Comparison of ENCODE assay signal across 1 cellular context in genomic region chr9:112891521-112891920, GRCh38.
TF ChIP-seq lines count a peak whose summit lies in the region.

No MANE protein-coding gene starts in this region.

TF ChIP-seq in GM23338, 12 proteins besides CTCF, POLR2A, EP300 and RAD21 (continued from another document):
- TF ChIP-seq, protein P1, sequence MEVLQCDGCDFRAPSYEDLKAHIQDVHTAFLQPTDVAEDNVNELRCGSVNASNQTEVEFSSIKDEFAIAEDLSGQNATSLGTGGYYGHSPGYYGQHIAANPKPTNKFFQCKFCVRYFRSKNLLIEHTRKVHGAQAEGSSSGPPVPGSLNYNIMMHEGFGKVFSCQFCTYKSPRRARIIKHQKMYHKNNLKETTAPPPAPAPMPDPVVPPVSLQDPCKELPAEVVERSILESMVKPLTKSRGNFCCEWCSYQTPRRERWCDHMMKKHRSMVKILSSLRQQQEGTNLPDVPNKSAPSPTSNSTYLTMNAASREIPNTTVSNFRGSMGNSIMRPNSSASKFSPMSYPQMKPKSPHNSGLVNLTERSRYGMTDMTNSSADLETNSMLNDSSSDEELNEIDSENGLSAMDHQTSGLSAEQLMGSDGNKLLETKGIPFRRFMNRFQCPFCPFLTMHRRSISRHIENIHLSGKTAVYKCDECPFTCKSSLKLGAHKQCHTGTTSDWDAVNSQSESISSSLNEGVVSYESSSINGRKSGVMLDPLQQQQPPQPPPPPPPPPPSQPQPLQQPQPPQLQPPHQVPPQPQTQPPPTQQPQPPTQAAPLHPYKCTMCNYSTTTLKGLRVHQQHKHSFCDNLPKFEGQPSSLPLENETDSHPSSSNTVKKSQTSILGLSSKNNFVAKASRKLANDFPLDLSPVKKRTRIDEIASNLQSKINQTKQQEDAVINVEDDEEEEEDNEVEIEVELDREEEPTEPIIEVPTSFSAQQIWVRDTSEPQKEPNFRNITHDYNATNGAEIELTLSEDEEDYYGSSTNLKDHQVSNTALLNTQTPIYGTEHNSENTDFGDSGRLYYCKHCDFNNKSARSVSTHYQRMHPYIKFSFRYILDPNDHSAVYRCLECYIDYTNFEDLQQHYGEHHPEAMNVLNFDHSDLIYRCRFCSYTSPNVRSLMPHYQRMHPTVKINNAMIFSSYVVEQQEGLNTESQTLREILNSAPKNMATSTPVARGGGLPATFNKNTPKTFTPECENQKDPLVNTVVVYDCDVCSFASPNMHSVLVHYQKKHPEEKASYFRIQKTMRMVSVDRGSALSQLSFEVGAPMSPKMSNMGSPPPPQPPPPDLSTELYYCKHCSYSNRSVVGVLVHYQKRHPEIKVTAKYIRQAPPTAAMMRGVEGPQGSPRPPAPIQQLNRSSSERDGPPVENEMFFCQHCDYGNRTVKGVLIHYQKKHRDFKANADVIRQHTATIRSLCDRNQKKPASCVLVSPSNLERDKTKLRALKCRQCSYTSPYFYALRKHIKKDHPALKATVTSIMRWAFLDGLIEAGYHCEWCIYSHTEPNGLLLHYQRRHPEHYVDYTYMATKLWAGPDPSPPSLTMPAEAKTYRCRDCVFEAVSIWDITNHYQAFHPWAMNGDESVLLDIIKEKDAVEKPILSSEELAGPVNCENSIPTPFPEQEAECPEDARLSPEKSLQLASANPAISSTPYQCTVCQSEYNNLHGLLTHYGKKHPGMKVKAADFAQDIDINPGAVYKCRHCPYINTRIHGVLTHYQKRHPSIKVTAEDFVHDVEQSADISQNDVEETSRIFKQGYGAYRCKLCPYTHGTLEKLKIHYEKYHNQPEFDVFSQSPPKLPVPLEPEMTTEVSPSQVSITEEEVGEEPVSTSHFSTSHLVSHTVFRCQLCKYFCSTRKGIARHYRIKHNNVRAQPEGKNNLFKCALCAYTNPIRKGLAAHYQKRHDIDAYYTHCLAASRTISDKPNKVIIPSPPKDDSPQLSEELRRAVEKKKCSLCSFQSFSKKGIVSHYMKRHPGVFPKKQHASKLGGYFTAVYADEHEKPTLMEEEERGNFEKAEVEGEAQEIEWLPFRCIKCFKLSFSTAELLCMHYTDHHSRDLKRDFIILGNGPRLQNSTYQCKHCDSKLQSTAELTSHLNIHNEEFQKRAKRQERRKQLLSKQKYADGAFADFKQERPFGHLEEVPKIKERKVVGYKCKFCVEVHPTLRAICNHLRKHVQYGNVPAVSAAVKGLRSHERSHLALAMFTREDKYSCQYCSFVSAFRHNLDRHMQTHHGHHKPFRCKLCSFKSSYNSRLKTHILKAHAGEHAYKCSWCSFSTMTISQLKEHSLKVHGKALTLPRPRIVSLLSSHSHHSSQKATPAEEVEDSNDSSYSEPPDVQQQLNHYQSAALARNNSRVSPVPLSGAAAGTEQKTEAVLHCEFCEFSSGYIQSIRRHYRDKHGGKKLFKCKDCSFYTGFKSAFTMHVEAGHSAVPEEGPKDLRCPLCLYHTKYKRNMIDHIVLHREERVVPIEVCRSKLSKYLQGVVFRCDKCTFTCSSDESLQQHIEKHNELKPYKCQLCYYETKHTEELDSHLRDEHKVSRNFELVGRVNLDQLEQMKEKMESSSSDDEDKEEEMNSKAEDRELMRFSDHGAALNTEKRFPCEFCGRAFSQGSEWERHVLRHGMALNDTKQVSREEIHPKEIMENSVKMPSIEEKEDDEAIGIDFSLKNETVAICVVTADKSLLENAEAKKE (CRISPR knock-in tag; IDR thresholded peaks at IDR 0.05): no peak
- TF ChIP-seq CREB1 (CRISPR knock-in tag; IDR thresholded peaks at IDR 0.05; ENCODE audit: low read depth) (no peak), ZNF331 (CRISPR knock-in tag; IDR thresholded peaks at IDR 0.05; ENCODE audit: low read depth) (no peak), ZNF114 (CRISPR knock-in tag; IDR thresholded peaks at IDR 0.05) (no peak), POLR2AphosphoS5 (IDR thresholded peaks at IDR 0.05; ENCODE audit: low read depth) (no peak), NANOG (IDR thresholded peaks at IDR 0.05; ENCODE audit: borderline replicate concordance) (no peak)
TF ChIP-seq in GM23338: peak in this region for 0.
